18 cellular contexts compared by ENCODE assay signal in the genomic region with DNA sequence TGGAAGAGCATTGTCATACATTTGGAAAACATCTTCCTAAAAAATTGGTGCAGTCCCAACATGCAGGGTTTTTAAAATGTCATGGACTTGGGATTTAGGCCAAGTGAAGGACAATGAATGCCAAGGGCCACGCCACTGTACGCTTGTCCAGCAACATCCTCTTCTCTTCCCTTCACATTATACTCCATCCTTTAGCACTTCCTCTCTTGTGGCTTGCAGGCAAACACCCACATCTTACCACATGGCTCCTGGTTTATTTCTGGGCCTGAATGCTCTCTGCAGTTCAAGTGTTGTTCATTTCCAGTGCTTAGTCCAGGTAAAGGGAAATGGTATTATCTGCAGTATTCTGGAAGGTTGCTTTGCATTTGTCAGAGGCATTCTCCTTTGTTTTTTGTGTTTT. TPM values are rescaled to one million over a fixed set of nuclear protein-coding genes. Genes with fewer than 3 reads are reported as not detected.
"Had no signal": no experiment of that assay in that cellular context is flagged by ENCODE, and none has a peak within 500 bp of the region (broad histone marks: within the 10 kb centered on the region; RNA-seq: fewer than 3 reads in every experiment).

No MANE protein-coding gene starts in this region.

- H3K36me3 ChIP-seq: brain microvascular endothelial cell, thoracic aorta had no signal

- FAIRE-seq: kidney, urothelium cell line had no signal

- ATAC-seq: activated T-cell treated with anti-CD3 and anti-CD28 coated beads, Interleukin-2, amount 50 U/mL, for 4 hours; effector memory CD8-positive, alpha-beta T cell; stimulated activated naive CD8-positive, alpha-beta T cell treated with anti-CD3 and anti-CD28 coated beads, Interleukin-15, amount 100 ng/mL, for 72 hours had no signal

- H3K4me3 ChIP-seq: hepatocyte, thoracic aorta had no signal

- DNase-seq: activated CD4-positive, alpha-beta memory T cell treated with anti-CD3 and anti-CD28 coated beads for 36 hours; activated CD4-positive, alpha-beta T cell treated with anti-CD3 and anti-CD28 coated beads for 1 hour; activated gamma-delta T cell; activated T-cell treated with anti-CD3 and anti-CD28 coated beads, Interleukin-2, amount 50 U/mL, for 4 hours; brain microvascular endothelial cell; cerebellar nuclear complex; effector memory CD8-positive, alpha-beta T cell; kidney; retina; stimulated activated CD4-positive, alpha-beta T cell treated with anti-CD3 and anti-CD28 coated beads, Interleukin-15, amount 100 ng/mL, for 24 hours; stimulated activated CD4-positive, alpha-beta T cell treated with anti-CD3 and anti-CD28 coated beads, Interleukin-4, amount 100 ng/mL, for 4 hours; stimulated activated naive CD8-positive, alpha-beta T cell treated with anti-CD3 and anti-CD28 coated beads, Interleukin-15, amount 100 ng/mL, for 72 hours had no signal

- H3K27me3 ChIP-seq: brain microvascular endothelial cell had no signal

RNA-seq across cellular contexts. Expression of gene CBY2, which starts 45.0 kb away (rescaled TPM):
- total RNA-seq: activated CD4-positive, alpha-beta memory T cell treated with anti-CD3 and anti-CD28 coated beads for 36 hours; activated T-cell treated with anti-CD3 and anti-CD28 coated beads, Interleukin-2, amount 50 U/mL, for 4 hours; hepatocyte; liver; mesothelial cell of epicardium; skeletal muscle tissue; thoracic aorta had no signal
